25 cellular contexts compared by ENCODE assay signal in genomic region chr12:42689699-42690098, GRCh38.
"Had no signal": no experiment of that assay in that cellular context is flagged by ENCODE, and none has a peak within 500 bp of the region (broad histone marks: within the 10 kb centered on the region; RNA-seq: fewer than 3 reads in every experiment).

No MANE protein-coding gene starts in this region.

- ATAC-seq: activated CD8-positive, alpha-beta T cell treated with anti-CD3 and anti-CD28 coated beads, Interleukin-2, amount 10 ng/mL, durations not matched to agents 7 days and 5 days; activated T-cell treated with anti-CD3 and anti-CD28 coated beads, Interleukin-2, amount 50 U/mL, for 4 hours; WTC11 had no signal

- H3K36me3 Mint-ChIP-seq: activated naive CD8-positive, alpha-beta T cell treated with anti-CD3 and anti-CD28 coated beads for 36 hours had no signal

- DNase-seq: activated CD4-positive, alpha-beta T cell treated with anti-CD3 and anti-CD28 coated beads for 48 hours; activated CD4-positive, alpha-beta T cell treated with anti-CD3 and anti-CD28 coated beads, Interleukin-2, amount 50 U/mL, for 4 hours; activated CD4-positive, CD25-positive, alpha-beta regulatory T cell treated with anti-CD3 and anti-CD28 coated beads, Interleukin-2, amount 50 U/mL, for 72 hours; activated CD8-positive, alpha-beta T cell treated with anti-CD3 and anti-CD28 coated beads, Interleukin-2, amount 10 ng/mL, durations not matched to agents 7 days and 5 days; activated effector memory CD4-positive, alpha-beta T cell treated with anti-CD3 and anti-CD28 coated beads, Interleukin-2, amount 50 U/mL, for 16 hours; activated naive CD4-positive, alpha-beta T cell treated with Interleukin-2 at 50 U/mL for 16 hours; activated naive CD8-positive, alpha-beta T cell treated with anti-CD3 and anti-CD28 coated beads for 36 hours; activated T-cell treated with anti-CD3 and anti-CD28 coated beads, Interleukin-2, amount 50 U/mL, for 4 hours; cerebellar nuclear complex; MM.1S; NCI-H1092 treated with DMSO at 0.1 percent for 48 hours; NCI-H1417 treated with DMSO at 0.1 percent for 48 hours; NCI-H1694; NCI-H2029; NCI-H2107; NCI-H2171 treated with DMSO at 0.1 percent for 48 hours; NCI-H226; NCI-H510A; NCI-H526 treated with DMSO at 0.1 percent for 48 hours; NCI-H82; Peyer's patch; SHP77 treated with DMSO at 0.1 percent for 48 hours; SK-N-SH had no signal

- H3K27ac Mint-ChIP-seq: activated CD8-positive, alpha-beta T cell treated with anti-CD3 and anti-CD28 coated beads, Interleukin-2, amount 10 ng/mL, durations not matched to agents 7 days and 5 days; activated naive CD8-positive, alpha-beta T cell treated with anti-CD3 and anti-CD28 coated beads for 36 hours; T-helper 1 cell treated with Interleukin-12 subunit alpha and Interleukin-12 subunit beta and Interleukin-4 antibody, amounts not matched to agents 30 μg/mL and 1 μg/mL, for 36 hours; WTC11 had no signal
